1 cellular context compared by ENCODE assay signal in the genomic region with DNA sequence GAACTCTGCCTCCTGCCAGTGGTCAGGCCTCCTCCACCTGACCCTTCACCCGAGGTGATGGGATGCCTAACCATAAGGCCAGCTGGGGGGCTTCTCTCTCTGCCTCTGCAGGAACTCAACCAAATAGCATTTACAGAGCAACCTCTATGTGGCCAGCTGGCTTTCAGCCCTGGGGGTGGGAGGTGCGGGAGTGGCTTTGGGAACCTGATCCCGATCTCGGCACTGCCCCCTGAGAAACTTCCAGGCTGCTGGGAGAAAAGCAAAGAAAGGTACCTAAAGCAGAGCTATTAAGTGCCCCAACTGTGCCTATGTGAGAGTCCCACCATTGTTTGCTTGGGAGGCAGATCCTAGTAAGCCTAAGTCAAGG.
TF ChIP-seq lines count a peak whose summit lies in the region.

No MANE protein-coding gene starts in this region.

TF ChIP-seq in liver, 16 proteins besides CTCF, POLR2A, EP300 and RAD21:
- TF ChIP-seq, protein P1, sequence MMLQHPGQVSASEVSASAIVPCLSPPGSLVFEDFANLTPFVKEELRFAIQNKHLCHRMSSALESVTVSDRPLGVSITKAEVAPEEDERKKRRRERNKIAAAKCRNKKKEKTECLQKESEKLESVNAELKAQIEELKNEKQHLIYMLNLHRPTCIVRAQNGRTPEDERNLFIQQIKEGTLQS (IDR thresholded peaks at IDR 0.05): no peak
- TF ChIP-seq FOXA1 (IDR thresholded peaks at IDR 0.05) (no peak), YY1 (IDR thresholded peaks at IDR 0.05) (no peak), RXRA (IDR thresholded peaks at IDR 0.05) (no peak), TAF1 (conservative IDR thresholded peaks at IDR 0.05) (no peak), GABPA (IDR thresholded peaks at IDR 0.05 in 1 of 2, conservative IDR thresholded peaks at IDR 0.05 in 1 of 2) (no peak), SP1 (IDR thresholded peaks at IDR 0.05) (no peak), FOXA2 (IDR thresholded peaks at IDR 0.05) (no peak), NR2F2 (IDR thresholded peaks at IDR 0.05) (no peak), HNF4A (conservative IDR thresholded peaks at IDR 0.05) (no peak), EGR1 (IDR thresholded peaks at IDR 0.05; ENCODE audit: low read depth in 2 of 2) (no peak), JUND (IDR thresholded peaks at IDR 0.05) (no peak), HNF4G (IDR thresholded peaks at IDR 0.05) (no peak)
- TF ChIP-seq, protein P2, sequence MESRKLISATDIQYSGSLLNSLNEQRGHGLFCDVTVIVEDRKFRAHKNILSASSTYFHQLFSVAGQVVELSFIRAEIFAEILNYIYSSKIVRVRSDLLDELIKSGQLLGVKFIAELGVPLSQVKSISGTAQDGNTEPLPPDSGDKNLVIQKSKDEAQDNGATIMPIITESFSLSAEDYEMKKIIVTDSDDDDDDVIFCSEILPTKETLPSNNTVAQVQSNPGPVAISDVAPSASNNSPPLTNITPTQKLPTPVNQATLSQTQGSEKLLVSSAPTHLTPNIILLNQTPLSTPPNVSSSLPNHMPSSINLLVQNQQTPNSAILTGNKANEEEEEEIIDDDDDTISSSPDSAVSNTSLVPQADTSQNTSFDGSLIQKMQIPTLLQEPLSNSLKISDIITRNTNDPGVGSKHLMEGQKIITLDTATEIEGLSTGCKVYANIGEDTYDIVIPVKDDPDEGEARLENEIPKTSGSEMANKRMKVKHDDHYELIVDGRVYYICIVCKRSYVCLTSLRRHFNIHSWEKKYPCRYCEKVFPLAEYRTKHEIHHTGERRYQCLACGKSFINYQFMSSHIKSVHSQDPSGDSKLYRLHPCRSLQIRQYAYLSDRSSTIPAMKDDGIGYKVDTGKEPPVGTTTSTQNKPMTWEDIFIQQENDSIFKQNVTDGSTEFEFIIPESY (IDR thresholded peaks at IDR 0.05): no peak
- TF ChIP-seq, protein P3, sequence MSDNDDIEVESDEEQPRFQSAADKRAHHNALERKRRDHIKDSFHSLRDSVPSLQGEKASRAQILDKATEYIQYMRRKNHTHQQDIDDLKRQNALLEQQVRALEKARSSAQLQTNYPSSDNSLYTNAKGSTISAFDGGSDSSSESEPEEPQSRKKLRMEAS (IDR thresholded peaks at IDR 0.05): no peak
- TF ChIP-seq, protein P4, sequence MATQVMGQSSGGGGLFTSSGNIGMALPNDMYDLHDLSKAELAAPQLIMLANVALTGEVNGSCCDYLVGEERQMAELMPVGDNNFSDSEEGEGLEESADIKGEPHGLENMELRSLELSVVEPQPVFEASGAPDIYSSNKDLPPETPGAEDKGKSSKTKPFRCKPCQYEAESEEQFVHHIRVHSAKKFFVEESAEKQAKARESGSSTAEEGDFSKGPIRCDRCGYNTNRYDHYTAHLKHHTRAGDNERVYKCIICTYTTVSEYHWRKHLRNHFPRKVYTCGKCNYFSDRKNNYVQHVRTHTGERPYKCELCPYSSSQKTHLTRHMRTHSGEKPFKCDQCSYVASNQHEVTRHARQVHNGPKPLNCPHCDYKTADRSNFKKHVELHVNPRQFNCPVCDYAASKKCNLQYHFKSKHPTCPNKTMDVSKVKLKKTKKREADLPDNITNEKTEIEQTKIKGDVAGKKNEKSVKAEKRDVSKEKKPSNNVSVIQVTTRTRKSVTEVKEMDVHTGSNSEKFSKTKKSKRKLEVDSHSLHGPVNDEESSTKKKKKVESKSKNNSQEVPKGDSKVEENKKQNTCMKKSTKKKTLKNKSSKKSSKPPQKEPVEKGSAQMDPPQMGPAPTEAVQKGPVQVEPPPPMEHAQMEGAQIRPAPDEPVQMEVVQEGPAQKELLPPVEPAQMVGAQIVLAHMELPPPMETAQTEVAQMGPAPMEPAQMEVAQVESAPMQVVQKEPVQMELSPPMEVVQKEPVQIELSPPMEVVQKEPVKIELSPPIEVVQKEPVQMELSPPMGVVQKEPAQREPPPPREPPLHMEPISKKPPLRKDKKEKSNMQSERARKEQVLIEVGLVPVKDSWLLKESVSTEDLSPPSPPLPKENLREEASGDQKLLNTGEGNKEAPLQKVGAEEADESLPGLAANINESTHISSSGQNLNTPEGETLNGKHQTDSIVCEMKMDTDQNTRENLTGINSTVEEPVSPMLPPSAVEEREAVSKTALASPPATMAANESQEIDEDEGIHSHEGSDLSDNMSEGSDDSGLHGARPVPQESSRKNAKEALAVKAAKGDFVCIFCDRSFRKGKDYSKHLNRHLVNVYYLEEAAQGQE (IDR thresholded peaks at IDR 0.05): no peak
